Comparison of ENCODE assay signal across 8 cellular contexts in genomic region chr17:44210342-44211192, GRCh38. TPM values are rescaled to one million over a fixed set of nuclear protein-coding genes. Genes with fewer than 3 reads are reported as not detected.
DNase-seq lines count a peak whose midpoint lies in the region; ATAC-seq and TF ChIP-seq lines count a peak whose summit lies in the region.

No MANE protein-coding gene starts in this region.

- 30 to 34% methylated on average over 55 to 64 of the region's 64 CpGs for WGBS in lung, 2 donors

- H3K9me3 ChIP-seq in lung (ENCODE audit: control insufficient read depth in 2 of 2, insufficient read depth in 1 of 2, low read length in 1 of 2), result peaks cover 0 to 2% of the 10 kb centered on the region in 2 donors

- peaks cover 17 to 78% of the 10 kb centered on the region in 2 donors for H3K36me3 ChIP-seq in lung (ENCODE audit: control insufficient read depth in 2 of 2, insufficient read depth in 2 of 2, low read length in 2 of 2)

- H3K4me1 ChIP-seq in lung (ENCODE audit: control insufficient read depth in 2 of 2, insufficient read depth in 2 of 2, low read length in 2 of 2), result peaks cover 0 to 4% of the 10 kb centered on the region in 2 donors

- H3K4me3 ChIP-seq in GM12875 (ENCODE audit: low read depth, low read length) (no peak overlapping the region), lung (no peak overlapping the region)

- peak; percentile 93 for ATAC-seq in HG02798 (IDR thresholded peaks at IDR 0.05; ENCODE audit: poor library complexity, unreplicated experiment)
- ATAC-seq in lung (ENCODE audit: insufficient read depth, low FRiP score), result peak; percentile 98

- H3K27me3 ChIP-seq in lung (ENCODE audit: control insufficient read depth, insufficient read depth), result no peaks in the 10 kb centered on the region

- DNase-seq in NCI-H460 (ENCODE audit: extremely low read depth, low read depth) (peak; percentile 79), dermis microvascular lymphatic vessel endothelial cell (ENCODE audit: low read depth in 2 of 2) (peak; percentile 71 to 93), lung (ENCODE audit: low spot score) (peak; percentile 88), HPDE6-E6E7 (ENCODE audit: extremely low spot score) (no peak)
- DNase-seq in activated CD4-positive, alpha-beta T cell treated with anti-CD3 and anti-CD28 coated beads, Interleukin-2, amount 50 U/mL, for 1 hour, result peak; percentile 91
- peak; percentile 86 to 88 (median 87) for DNase-seq in stimulated activated CD4-positive, alpha-beta T cell treated with anti-CD3 and anti-CD28 coated beads, TNF-alpha, amount 100 ng/mL, for 48 hours (ENCODE audit: low read depth in 3 of 3)

- TF ChIP-seq CTCF in GM12875 (IDR thresholded peaks at IDR 0.05; ENCODE audit: borderline replicate concordance, insufficient read depth, low read depth, low read length), result peak; percentile 100
- TF ChIP-seq CTCF in lung (IDR thresholded peaks at IDR 0.05; ENCODE audit: control extremely low read depth, extremely low read depth), result peak; percentile 98

- peak overlapping the region in 1 of 2 donors; percentile 28 for H3K27ac ChIP-seq in lung (ENCODE audit: low read depth in 1 of 2, low read length in 1 of 2)

RNA-seq across cellular contexts. Expression of gene UBTF, which starts 8.9 kb away (rescaled TPM):
- 44.2 and 49.8 TPM in 2 replicates for total RNA-seq in NCI-H460 (2014; rRNA removed; shearing (Covaris generic))
- 50.4 and 56.6 TPM in 2 replicates for polyA plus RNA-seq in NCI-H460 (2014; cell fraction: nucleus; rRNA removed)
- total RNA-seq in dermis microvascular lymphatic vessel endothelial cell (37.5 and 44.4 TPM in 2 replicates), lung (10 to 100 TPM; 70.7 to 75.5 TPM)
- 10 to 100 TPM; 31.9 to 33.8 TPM for polyA plus RNA-seq in lung

RNA-seq across cellular contexts. Expression of gene ATXN7L3, which starts 10.9 kb away (rescaled TPM):
- 42.0 and 44.1 TPM in 2 replicates for total RNA-seq in NCI-H460 (2014; rRNA removed; shearing (Covaris generic))
- 50.7 and 56.5 TPM in 2 replicates for polyA plus RNA-seq in NCI-H460 (2014; cell fraction: nucleus; rRNA removed)
- 28.9 and 39.7 TPM in 2 replicates for total RNA-seq in dermis microvascular lymphatic vessel endothelial cell
- 10 to 100 TPM; 30.1 to 70.6 TPM for total RNA-seq in lung
- polyA plus RNA-seq in lung, result 10 to 100 TPM; 50.4 to 50.7 TPM

RNA-seq across cellular contexts. Expression of gene TMUB2, which starts 23.8 kb away (rescaled TPM):
- 28.6 and 32.6 TPM in 2 replicates for total RNA-seq in NCI-H460 (2014; rRNA removed; shearing (Covaris generic))
- polyA plus RNA-seq in NCI-H460 (2014; cell fraction: nucleus; rRNA removed), result 61.1 and 64.0 TPM in 2 replicates
- total RNA-seq in dermis microvascular lymphatic vessel endothelial cell (25.5 and 36.3 TPM in 2 replicates), lung (10 to 100 TPM; 32.1 to 36.9 TPM)
- 10 to 100 TPM; 37.5 to 40.2 TPM for polyA plus RNA-seq in lung

RNA-seq across cellular contexts. Expression of gene ASB16, which starts 40.1 kb away (rescaled TPM):
- not detected in 2 replicates for total RNA-seq in NCI-H460 (2014; rRNA removed; shearing (Covaris generic))
- polyA plus RNA-seq in NCI-H460 (2014; cell fraction: nucleus; rRNA removed), result not detected in 2 replicates
- total RNA-seq in dermis microvascular lymphatic vessel endothelial cell (not detected in 2 replicates), lung (under 1 TPM in 1 of 2 donors, not detected in 1; 0.11 TPM)
- under 1 TPM; 0.10 TPM for polyA plus RNA-seq in lung

RNA-seq across cellular contexts. Expression of gene SLC4A1, which starts 57.4 kb away (rescaled TPM):
- total RNA-seq in NCI-H460 (2014; rRNA removed; shearing (Covaris generic)), result not detected in 2 replicates
- not detected in 2 replicates for polyA plus RNA-seq in NCI-H460 (2014; cell fraction: nucleus; rRNA removed)
- total RNA-seq in dermis microvascular lymphatic vessel endothelial cell (not detected in 2 replicates), lung (10 to 100 TPM in 1 of 2 donors, 1 to 10 TPM in 1; 1.4 to 40.9 TPM)
- polyA plus RNA-seq in lung, result under 1 TPM; 0.10 to 0.13 TPM
